In the genomic region with DNA sequence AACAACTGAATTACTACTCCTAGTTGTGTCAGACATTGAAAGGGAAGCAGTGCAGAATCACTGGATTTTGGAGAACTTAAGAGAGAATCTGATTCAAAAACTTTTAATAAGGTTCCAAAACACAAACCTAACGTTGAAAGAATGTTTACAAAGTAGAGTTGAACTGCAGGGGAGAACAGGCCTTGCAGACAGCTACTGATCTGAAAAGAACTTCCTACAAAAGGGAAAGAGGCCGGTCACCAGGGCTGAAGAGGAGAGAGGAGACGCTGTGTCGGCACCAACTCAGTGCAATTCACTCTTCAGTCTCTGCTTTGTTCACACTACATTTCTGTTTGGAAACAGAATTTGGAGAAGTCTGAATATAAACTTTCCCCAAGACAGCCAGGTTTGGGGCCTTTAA, we compare ENCODE assay signal across 16 cellular contexts.
DNase-seq lines count a peak whose midpoint lies in the region; ATAC-seq and TF ChIP-seq lines count a peak whose summit lies in the region.
"Had no signal": no experiment of that assay in that cellular context is flagged by ENCODE, and none has a peak within 500 bp of the region (broad histone marks: within the 10 kb centered on the region; RNA-seq: fewer than 3 reads in every experiment).

No MANE protein-coding gene starts in this region.

- no peak overlapping the region for H2AFZ ChIP-seq in trophoblast cell (ENCODE audit: insufficient read depth, low read length, poor library complexity)
- no peak overlapping the region for H2AFZ ChIP-seq in Karpas-422 (ENCODE audit: low read length)

- no peak for TF ChIP-seq CTCF in right atrium auricular region (IDR thresholded peaks at IDR 0.05)

- H3K4me1 ChIP-seq in right atrium auricular region (peaks cover 0 to 40% of the 10 kb centered on the region in 2 donors), trophoblast cell (ENCODE audit: control insufficient read depth in 1 of 2, insufficient read depth in 2 of 2, low read length in 2 of 2) (no peaks in the 10 kb centered on the region), aorta (ENCODE audit: control insufficient read depth in 1 of 2, insufficient read depth in 2 of 2, low read length in 2 of 2) (peaks cover 0 to 4% of the 10 kb centered on the region in 2 donors), Karpas-422 (ENCODE audit: low read length) (peaks cover 4% of the 10 kb centered on the region; the same call in 1 of the 2 replicates)

- H4K8ac ChIP-seq in trophoblast cell (ENCODE audit: low read depth, low read length) = peak overlapping the region; percentile 54

- no peak overlapping the region for H3K14ac ChIP-seq in trophoblast cell (ENCODE audit: low read length)

- H3K4me3 ChIP-seq in right atrium auricular region (no peak overlapping the region), trophoblast cell (ENCODE audit: low read depth, low read length) (no peak overlapping the region), aorta (ENCODE audit: low read length in 2 of 2) (peak overlapping the region in 1 of 2 donors; percentile 34), Karpas-422 (ENCODE audit: low read length) (no peak overlapping the region)

- H3K27me3 ChIP-seq in right atrium auricular region = no peaks in the 10 kb centered on the region
- no peaks in the 10 kb centered on the region for H3K27me3 ChIP-seq in trophoblast cell (ENCODE audit: insufficient read depth, low read length)
- no peaks in the 10 kb centered on the region for H3K27me3 ChIP-seq in aorta (ENCODE audit: control insufficient read depth in 1 of 2, insufficient read depth in 2 of 2, low read length in 1 of 2)
- peaks cover under 1% of the 10 kb centered on the region; the same call in 1 of the 2 replicates for H3K27me3 ChIP-seq in Karpas-422 (ENCODE audit: low read length)

- H4K20me1 ChIP-seq in Karpas-422 (ENCODE audit: insufficient read depth, low read depth, low read length) = no peaks in the 10 kb centered on the region

- no peaks in the 10 kb centered on the region for H3K9me2 ChIP-seq in Karpas-422 (replicated peaks; ENCODE audit: insufficient read depth, low read length)

- H3K23ac ChIP-seq in trophoblast cell (ENCODE audit: low read length) = no peak overlapping the region

- H3K18ac ChIP-seq in trophoblast cell (ENCODE audit: low read length) = no peak overlapping the region

- no peak overlapping the region for H2AK5ac ChIP-seq in trophoblast cell (ENCODE audit: low read length)

- no peak overlapping the region for H2BK5ac ChIP-seq in trophoblast cell (ENCODE audit: low read depth, low read length, poor library complexity)

- peak; percentile 33 for ATAC-seq in Right ventricle myocardium inferior
- ATAC-seq in aorta (ENCODE audit: low FRiP score) = peak; percentile 58
- ATAC-seq: Panc1 had no signal

- H4K91ac ChIP-seq in trophoblast cell (ENCODE audit: low read depth, low read length) = no peak overlapping the region

- peak overlapping the region; percentile 33 for H2BK120ac ChIP-seq in trophoblast cell (ENCODE audit: insufficient read depth, low read length, poor library complexity)

- peak overlapping the region; percentile 64 for H2BK12ac ChIP-seq in trophoblast cell (ENCODE audit: low read length)

- WGBS in trophoblast cell (ENCODE audit: extremely low coverage, insufficient coverage, insufficient read length) = no CpG with 5 or more reads among the region's 4 CpGs
- WGBS in aorta, 2 donors = 3 to 4% methylated on average over 4 of the region's 4 CpGs

- intact Hi-C loops in Right ventricle myocardium inferior (cut with DNase I) (no loop called here), cardiac septum (cut with DNase I) (no loop called here), aorta (cut with DNase I) (loop anchor here in 1 of 2 donors (2.0 to 5.0 kb wide), 2 partner anchors 44 to 60 kb away; no protein-coding TSS in a partner anchor)

- peak overlapping the region; percentile 9 for H4K12ac ChIP-seq in trophoblast cell (ENCODE audit: low read depth, low read length)

- no peaks in the 10 kb centered on the region for H3K36me3 ChIP-seq in right atrium auricular region
- no peaks in the 10 kb centered on the region for H3K36me3 ChIP-seq in trophoblast cell (ENCODE audit: control insufficient read depth in 1 of 2, insufficient read depth in 2 of 2, low read length in 2 of 2)
- no peaks in the 10 kb centered on the region for H3K36me3 ChIP-seq in aorta (ENCODE audit: control insufficient read depth in 1 of 2, insufficient read depth in 2 of 2, low read length in 1 of 2)
- H3K36me3 ChIP-seq in Karpas-422 (ENCODE audit: insufficient read depth, low read length) = no peaks in the 10 kb centered on the region

- H3K4me2 ChIP-seq in trophoblast cell (ENCODE audit: low read length) (no peak overlapping the region), Karpas-422 (ENCODE audit: low read depth, low read length, poor library complexity, severe bottlenecking) (no peak overlapping the region)

- H3K79me1 ChIP-seq in trophoblast cell (ENCODE audit: low read length) = peaks cover 1% of the 10 kb centered on the region

- H3K79me2 ChIP-seq in trophoblast cell (ENCODE audit: control insufficient read depth, insufficient read depth, low read length, poor library complexity) = no peaks in the 10 kb centered on the region
- no peaks in the 10 kb centered on the region for H3K79me2 ChIP-seq in Karpas-422 (ENCODE audit: low read length)

- no peak overlapping the region for H3K9ac ChIP-seq in trophoblast cell (ENCODE audit: low read length)
- H3K9ac ChIP-seq in Karpas-422 (ENCODE audit: low read length) = no peak overlapping the region

- no peak overlapping the region for H3K4ac ChIP-seq in trophoblast cell (ENCODE audit: low read depth, low read length)

- H3K9me3 ChIP-seq in right atrium auricular region (no peaks in the 10 kb centered on the region), trophoblast cell (ENCODE audit: insufficient read depth, low read depth, low read length) (no peaks in the 10 kb centered on the region), aorta (ENCODE audit: control insufficient read depth, low read length) (no peaks in the 10 kb centered on the region), Karpas-422 (ENCODE audit: low read length) (no peaks in the 10 kb centered on the region)

- H3K27ac ChIP-seq in right atrium auricular region (peak overlapping the region; percentile 49 to 85), trophoblast cell (ENCODE audit: low read depth, low read length) (no peak overlapping the region), aorta (ENCODE audit: low read depth in 1 of 2, low read length in 2 of 2) (peak overlapping the region; percentile 70 to 84), Karpas-422 (ENCODE audit: low read length) (no peak overlapping the region)

- DNase-seq in Right ventricle myocardium inferior (ENCODE audit: missing footprints) (no peak), cardiac septum (ENCODE audit: low spot score) (no peak), right atrium auricular region (ENCODE audit: low spot score) (no peak), trophoblast cell (no peak), aorta (no peak), Karpas-422 (no peak), SK-N-DZ (ENCODE audit: low spot score) (no peak), dedifferentiated amniotic fluid mesenchymal stem cell (ENCODE audit: extremely low spot score) (no peak)
- DNase-seq: DMS153; HFFc6; KG1; naive B cell; NCI-H2107; stimulated activated naive CD4-positive, alpha-beta T cell; T1000 had no signal

Comparison
In these comparisons a context has a peak if more than half of its experiments do, and no peak if none do; other contexts are left out.
1. H3K27ac ChIP-seq: peak in right atrium auricular region (2 of 2) and aorta (2 of 2); none in trophoblast cell (single experiment) and Karpas-422 (single experiment).